Comparison of ENCODE assay signal across 26 cellular contexts in the genomic region with DNA sequence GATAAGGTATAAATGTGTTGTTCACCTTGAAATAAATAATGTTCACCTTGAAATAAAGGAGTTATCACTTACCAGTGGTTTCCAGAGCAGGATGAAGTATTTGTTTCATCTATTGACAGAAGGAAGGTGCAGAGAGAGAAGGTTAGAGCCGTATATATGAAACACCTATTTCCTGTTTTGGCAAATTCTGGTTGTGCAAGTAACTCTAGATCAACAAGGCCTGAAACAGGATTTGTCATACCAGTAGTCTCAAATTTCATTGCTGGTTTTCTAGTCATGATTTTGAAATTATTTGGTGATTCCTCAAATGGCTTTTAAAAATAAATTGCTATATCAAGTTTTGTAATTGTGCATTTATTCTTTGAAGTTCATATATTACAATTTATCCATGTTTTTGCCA. TPM values are rescaled to one million over a fixed set of nuclear protein-coding genes. Genes with fewer than 3 reads are reported as not detected.
DNase-seq lines count a peak whose midpoint lies in the region; ATAC-seq and TF ChIP-seq lines count a peak whose summit lies in the region.
"Had no signal": no experiment of that assay in that cellular context is flagged by ENCODE, and none has a peak within 500 bp of the region (broad histone marks: within the 10 kb centered on the region; RNA-seq: fewer than 3 reads in every experiment).

A gene with protein sequence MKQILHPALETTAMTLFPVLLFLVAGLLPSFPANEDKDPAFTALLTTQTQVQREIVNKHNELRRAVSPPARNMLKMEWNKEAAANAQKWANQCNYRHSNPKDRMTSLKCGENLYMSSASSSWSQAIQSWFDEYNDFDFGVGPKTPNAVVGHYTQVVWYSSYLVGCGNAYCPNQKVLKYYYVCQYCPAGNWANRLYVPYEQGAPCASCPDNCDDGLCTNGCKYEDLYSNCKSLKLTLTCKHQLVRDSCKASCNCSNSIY (minus strand): TSS at position 130 of the 400 bp plus-strand sequence. CDS start 21 bp downstream, at position 109.

- intact Hi-C loops in left ventricle myocardium inferior (cut with micrococcal nuclease) = no loop called here

- DNase-seq in DMS53 treated with DMSO at 0.1 percent for 48 hours (lab: John Stamatoyannopoulos, UW; ENCODE audit: unreplicated experiment) (peak; percentile 86), NCI-H748 (lab: John Stamatoyannopoulos, UW; ENCODE audit: unreplicated experiment) (peak; percentile 48), left ventricle myocardium inferior (no peak)
- no peak for DNase-seq in activated naive CD4-positive, alpha-beta T cell treated with anti-CD3 and anti-CD28 coated beads, Interleukin-2, amount 10 ng/mL, durations not matched to agents 7 days and 5 days
- DNase-seq: activated CD4-positive, alpha-beta T cell treated with anti-CD3 and anti-CD28 coated beads, Interleukin-2, amount 50 U/mL, for 4 hours; activated T-cell treated with anti-CD3 and anti-CD28 coated beads, Interleukin-2, amount 50 U/mL, for 1 hour; CD4-positive, alpha-beta memory T cell; DMS79; foreskin keratinocyte; IMR-90; NCI-H1694; nephron progenitor cell; SHP77; stimulated activated CD4-positive, alpha-beta T cell treated with anti-CD3 and anti-CD28 coated beads, Interleukin-2, amount 100 ng/mL, for 24 hours; stimulated activated naive B cell treated with anti-CD40 and anti-IgM and Interleukin-4, amounts not matched to agents 10 μg/mL and 1 μg/mL and 100 μg/mL, for 72 hours had no signal

- TF ChIP-seq CTCF in left ventricle myocardium inferior (IDR thresholded peaks at IDR 0.05; ENCODE audit: borderline replicate concordance) = no peak

- no peak within 1 kb of the TSS for H3K27ac Mint-ChIP-seq in activated naive CD4-positive, alpha-beta T cell treated with anti-CD3 and anti-CD28 coated beads, Interleukin-2, amount 10 ng/mL, durations not matched to agents 7 days and 5 days
- H3K27ac Mint-ChIP-seq: CD4-positive, alpha-beta memory T cell; dendritic cell treated with granulocyte-macrophage colony-stimulating factor and Interleukin-4, amounts not matched to agents 40 ng/mL and 50 ng/mL, for 4 days; nephron progenitor cell; stimulated activated naive B cell treated with anti-CD40 and anti-IgM and Interleukin-4, amounts not matched to agents 10 μg/mL and 1 μg/mL and 100 μg/mL, for 72 hours; WTC11 had no signal

- no peaks in the 10 kb centered on the region for H3K4me1 ChIP-seq in left ventricle myocardium inferior
- H3K4me1 ChIP-seq: foreskin keratinocyte, prostate gland had no signal

- no peaks in the 10 kb centered on the region for H3K9me3 ChIP-seq in left ventricle myocardium inferior (replicated peaks)
- H3K9me3 ChIP-seq: prostate gland, thoracic aorta had no signal

- no peak within 1 kb of the TSS for H3K27ac ChIP-seq in left ventricle myocardium inferior (replicated peaks)
- H3K27ac ChIP-seq: foreskin keratinocyte, prostate gland, thoracic aorta had no signal

- no peaks in the 10 kb centered on the region for H3K4me1 Mint-ChIP-seq in activated naive CD4-positive, alpha-beta T cell treated with anti-CD3 and anti-CD28 coated beads, Interleukin-2, amount 10 ng/mL, durations not matched to agents 7 days and 5 days
- H3K4me1 Mint-ChIP-seq: CD4-positive, alpha-beta memory T cell; nephron progenitor cell; stimulated activated naive B cell treated with anti-CD40 and anti-IgM and Interleukin-4, amounts not matched to agents 10 μg/mL and 1 μg/mL and 100 μg/mL, for 72 hours; WTC11 had no signal

- no peaks in the 10 kb centered on the region for H3K36me3 ChIP-seq in left ventricle myocardium inferior
- H3K36me3 ChIP-seq: prostate gland, thoracic aorta had no signal

- no peak within 1 kb of the TSS for H3K4me3 ChIP-seq in left ventricle myocardium inferior
- H3K4me3 ChIP-seq: prostate gland, thoracic aorta had no signal

- H3K36me3 Mint-ChIP-seq in activated naive CD4-positive, alpha-beta T cell treated with anti-CD3 and anti-CD28 coated beads, Interleukin-2, amount 10 ng/mL, durations not matched to agents 7 days and 5 days = no peaks in the 10 kb centered on the region
- H3K36me3 Mint-ChIP-seq: CD4-positive, alpha-beta memory T cell; stimulated activated naive B cell treated with anti-CD40 and anti-IgM and Interleukin-4, amounts not matched to agents 10 μg/mL and 1 μg/mL and 100 μg/mL, for 72 hours; WTC11 had no signal

- H3K4me3 Mint-ChIP-seq in activated naive CD4-positive, alpha-beta T cell treated with anti-CD3 and anti-CD28 coated beads, Interleukin-2, amount 10 ng/mL, durations not matched to agents 7 days and 5 days = no peak within 1 kb of the TSS
- H3K4me3 Mint-ChIP-seq: CD4-positive, alpha-beta memory T cell; dendritic cell treated with granulocyte-macrophage colony-stimulating factor and Interleukin-4, amounts not matched to agents 40 ng/mL and 50 ng/mL, for 4 days; nephron progenitor cell; stimulated activated naive B cell treated with anti-CD40 and anti-IgM and Interleukin-4, amounts not matched to agents 10 μg/mL and 1 μg/mL and 100 μg/mL, for 72 hours; WTC11 had no signal

- H3K27me3 Mint-ChIP-seq in activated naive CD4-positive, alpha-beta T cell treated with anti-CD3 and anti-CD28 coated beads, Interleukin-2, amount 10 ng/mL, durations not matched to agents 7 days and 5 days = no peaks in the 10 kb centered on the region
- H3K27me3 Mint-ChIP-seq: CD4-positive, alpha-beta memory T cell; dendritic cell treated with granulocyte-macrophage colony-stimulating factor and Interleukin-4, amounts not matched to agents 40 ng/mL and 50 ng/mL, for 4 days; stimulated activated naive B cell treated with anti-CD40 and anti-IgM and Interleukin-4, amounts not matched to agents 10 μg/mL and 1 μg/mL and 100 μg/mL, for 72 hours had no signal

- no peaks in the 10 kb centered on the region for H3K27me3 ChIP-seq in left ventricle myocardium inferior (ENCODE audit: low read depth)
- H3K27me3 ChIP-seq: foreskin keratinocyte had no signal

- ATAC-seq in GM19438 (IDR thresholded peaks at IDR 0.05; ENCODE audit: low read depth, unreplicated experiment) (peak; percentile 69), esophagus mucosa (peak; percentile 70), GM18502 (IDR thresholded peaks at IDR 0.05; ENCODE audit: poor library complexity, unreplicated experiment) (no peak)
- ATAC-seq: foreskin keratinocyte; stimulated activated naive B cell treated with anti-CD40 and anti-IgM and Interleukin-4, amounts not matched to agents 10 μg/mL and 1 μg/mL and 100 μg/mL, for 72 hours; WTC11 had no signal

- no peaks in the 10 kb centered on the region for H3K9me3 Mint-ChIP-seq in activated naive CD4-positive, alpha-beta T cell treated with anti-CD3 and anti-CD28 coated beads, Interleukin-2, amount 10 ng/mL, durations not matched to agents 7 days and 5 days
- H3K9me3 Mint-ChIP-seq: dendritic cell treated with granulocyte-macrophage colony-stimulating factor and Interleukin-4, amounts not matched to agents 40 ng/mL and 50 ng/mL, for 4 days; nephron progenitor cell; stimulated activated naive B cell treated with anti-CD40 and anti-IgM and Interleukin-4, amounts not matched to agents 10 μg/mL and 1 μg/mL and 100 μg/mL, for 72 hours; WTC11 had no signal

- CTCF ChIA-PET in activated naive CD4-positive, alpha-beta T cell treated with anti-CD3 and anti-CD28 coated beads, Interleukin-2, amount 10 ng/mL, durations not matched to agents 7 days and 5 days (lab: Charles Lee) = no interaction called here

RNA-seq across cellular contexts. Expression of the gene that starts here (rescaled TPM):
- total RNA-seq in esophagus mucosa (8.1 TPM), left ventricle myocardium inferior (not detected)
- total RNA-seq: CD4-positive, alpha-beta memory T cell; foreskin keratinocyte; IMR-90; mononuclear cell; NCI-H460; skeletal muscle tissue; T-helper 1 cell treated with Interleukin-12 subunit alpha and Interleukin-12 subunit beta and Interleukin-4 antibody, amounts not matched to agents 30 ng/mL and 1 ng/mL, for 36 hours; thoracic aorta; WTC11 had no signal

Comparison
In these comparisons a context has a peak if more than half of its experiments do, and no peak if none do; other contexts are left out.
1. DNase-seq: peak in DMS53 treated with DMSO at 0.1 percent for 48 hours (single experiment) and NCI-H748 (single experiment); none in left ventricle myocardium inferior (single experiment) and activated naive CD4-positive, alpha-beta T cell treated with anti-CD3 and anti-CD28 coated beads, Interleukin-2, amount 10 ng/mL, durations not matched to agents 7 days and 5 days (single experiment).